8 cellular contexts compared by ENCODE assay signal in genomic region chr16:18801197-18801972, GRCh38. TPM values are rescaled to one million over a fixed set of nuclear protein-coding genes. Genes with fewer than 3 reads are reported as not detected.
DNase-seq lines count a peak whose midpoint lies in the region; ATAC-seq and TF ChIP-seq lines count a peak whose summit lies in the region.

TSS of gene ARL6IP1 (minus strand) at chr16:18801549. CDS start at chr16:18801466, 83 bp downstream.

- ATAC-seq in GM18907 (IDR thresholded peaks at IDR 0.05; ENCODE audit: unreplicated experiment) (peak; percentile 95), HG03175 (IDR thresholded peaks at IDR 0.05; ENCODE audit: unreplicated experiment) (peak; percentile 94), activated B cell treated with CpG ODN at 0.5 μM for 24 hours (ENCODE audit: low read depth) (peak; percentile 94)

- peaks cover 35% of the 10 kb centered on the region for H3K4me1 Mint-ChIP-seq in activated B cell treated with CpG ODN at 0.5 μM for 24 hours

- H3K4me3 Mint-ChIP-seq in activated B cell treated with CpG ODN at 0.5 μM for 24 hours = peak within 1 kb of the TSS; percentile 95

- TF ChIP-seq CTCF in activated B cell treated with CpG ODN at 0.5 μM for 24 hours (IDR thresholded peaks at IDR 0.05) = peak; percentile 37

- intact Hi-C loops in activated B cell treated with CpG ODN at 0.5 μM for 24 hours (cut with micrococcal nuclease) = loop anchor here (1.0 to 10.0 kb wide), 6 partner anchors 11 to 722 kb away; partner anchors contain the start of genes CCP110, COQ7, RPS15A and SMG1

- no peaks in the 10 kb centered on the region for H3K27me3 Mint-ChIP-seq in activated B cell treated with CpG ODN at 0.5 μM for 24 hours

- H3K9me3 Mint-ChIP-seq in activated B cell treated with CpG ODN at 0.5 μM for 24 hours = no peaks in the 10 kb centered on the region

- DNase-seq in AG08395 (ENCODE audit: low spot score) = peak; percentile 99
- peak; percentile 99 for DNase-seq in NCI-H226
- peak; percentile 94 for DNase-seq in activated B cell treated with CpG ODN at 0.5 μM for 24 hours
- peak; percentile 99 for DNase-seq in central memory CD4-positive, alpha-beta T cell
- peak; percentile 99 for DNase-seq in inferior parietal cortex (ENCODE audit: extremely low spot score)
- peak; percentile 96 to 98 for DNase-seq in stimulated activated CD4-positive, alpha-beta T cell treated with anti-CD3 and anti-CD28 coated beads, Interleukin-12 subunit alpha, Interleukin-12 subunit beta, amount 100 ng/mL, for 24 hours (ENCODE audit: low read depth in 2 of 2)

- POLR2A ChIA-PET in activated B cell treated with CpG ODN at 0.5 μM for 24 hours (lab: Charles Lee) = interaction anchor here (0.5 to 4.4 kb wide), 13 partner anchors 9 to 756 kb away, joined by 3 to 156 read pairs (median 4); partner anchors contain the start of genes CCP110, COQ7, RPS15A and SMG1

- H3K27ac Mint-ChIP-seq in activated B cell treated with CpG ODN at 0.5 μM for 24 hours = peak within 1 kb of the TSS; percentile 94

- CTCF ChIA-PET in activated B cell treated with CpG ODN at 0.5 μM for 24 hours (lab: Charles Lee) = interaction anchor here (0.6 to 3.4 kb wide), 9 partner anchors 9 to 754 kb away, joined by 3 to 31 read pairs (median 4); partner anchors contain the start of genes RPS15A and VPS35L

- H3K36me3 Mint-ChIP-seq in activated B cell treated with CpG ODN at 0.5 μM for 24 hours (ENCODE audit: low read depth) = peaks cover 32% of the 10 kb centered on the region

RNA-seq across cellular contexts. Expression of gene ARL6IP1, which starts in this region (rescaled TPM):
- total RNA-seq in activated B cell treated with CpG ODN at 0.5 μM for 24 hours = 94.0 and 98.3 TPM in 2 replicates

Comparison
In these comparisons a context has a peak if more than half of its experiments do, and no peak if none do; other contexts are left out.
1. Peak in every context shown above with its lines: DNase-seq and ATAC-seq.